In the genomic region with DNA sequence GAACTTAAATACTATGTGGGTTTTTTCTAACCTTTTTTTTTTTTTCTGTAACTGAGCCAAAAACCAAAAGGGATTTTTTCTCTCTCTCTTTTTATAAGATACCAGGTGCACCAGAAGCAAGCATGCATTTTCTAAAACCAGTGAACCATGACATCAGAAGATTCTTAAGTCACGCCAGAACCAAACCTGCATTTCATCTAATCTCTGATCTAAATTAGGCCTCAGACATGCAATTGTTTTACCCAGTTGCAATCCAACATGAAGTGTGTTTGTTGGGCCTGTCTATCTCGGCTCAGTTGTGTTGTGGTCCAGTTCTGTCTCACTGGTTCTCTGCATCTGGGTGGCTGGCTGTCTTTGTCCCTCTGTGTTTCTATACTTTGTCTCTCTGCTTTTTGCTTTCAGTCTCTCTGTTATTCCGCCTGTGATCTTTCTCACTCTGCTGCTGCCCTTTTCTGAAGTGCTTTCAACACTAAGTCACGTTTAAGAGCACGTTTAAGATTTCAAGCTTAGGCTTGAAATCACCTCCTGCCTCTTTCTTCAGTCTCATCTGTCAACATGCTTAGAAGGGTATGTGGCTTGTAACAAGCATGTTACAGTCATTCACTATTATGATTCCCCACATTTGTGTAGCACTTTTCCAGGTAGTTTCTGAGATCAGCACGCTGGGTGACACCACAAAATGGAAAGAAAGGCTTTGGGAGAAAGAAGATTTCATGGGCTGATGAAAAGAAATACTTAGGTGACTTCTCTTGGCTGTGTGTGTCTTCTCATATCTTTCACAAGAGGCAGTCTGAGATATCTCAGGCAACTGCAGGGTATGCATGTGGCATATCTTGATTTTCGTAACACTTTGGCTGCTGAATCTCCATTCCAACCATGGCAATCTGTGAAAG, we compare ENCODE assay signal across 13 cellular contexts.
DNase-seq lines count a peak whose midpoint lies in the region; ATAC-seq lines count a peak whose summit lies in the region.
"Had no signal": no experiment of that assay in that cellular context is flagged by ENCODE, and none has a peak within 500 bp of the region (broad histone marks: within the 10 kb centered on the region; RNA-seq: fewer than 3 reads in every experiment).

No MANE protein-coding gene starts in this region.

- DNase-seq in glomerular visceral epithelial cell (ENCODE audit: extremely low spot score) (peak; percentile 80), 8988T (no peak)
- DNase-seq in activated CD4-positive, alpha-beta memory T cell treated with anti-CD3 and anti-CD28 coated beads for 36 hours: no peak
- no peak for DNase-seq in effector CD4-positive, alpha-beta T cell
- no peak for DNase-seq in T-helper 2 cell treated with Interferon-gamma antibody and Interleukin-4, amounts not matched to agents 5 μg/mL and 100 μg/mL, for 36 hours (ENCODE audit: low spot score)
- DNase-seq: activated effector memory CD4-positive, alpha-beta T cell treated with anti-CD3 and anti-CD28 coated beads, Interleukin-2, amount 50 U/mL, for 16 hours; HCEC 1CT; NCI-H1048; stimulated activated CD4-positive, alpha-beta T cell treated with anti-CD3 and anti-CD28 coated beads, Interleukin-4, amount 100 ng/mL, for 24 hours had no signal

- CTCF ChIA-PET in activated CD4-positive, alpha-beta memory T cell treated with anti-CD3 and anti-CD28 coated beads for 36 hours (lab: Charles Lee): no interaction called here

- peak overlapping the region in 2 of 3 donors; percentile 37 to 61 for H3K27ac Mint-ChIP-seq in IgD-negative memory B cell
- H3K27ac Mint-ChIP-seq in activated CD4-positive, alpha-beta memory T cell treated with anti-CD3 and anti-CD28 coated beads for 36 hours: no peak overlapping the region
- H3K27ac Mint-ChIP-seq in T-helper 2 cell treated with Interferon-gamma antibody and Interleukin-4, amounts not matched to agents 5 μg/mL and 100 μg/mL, for 36 hours: no peak overlapping the region
- H3K27ac Mint-ChIP-seq: dendritic cell treated with granulocyte-macrophage colony-stimulating factor and Interleukin-4, amounts not matched to agents 40 ng/mL and 50 ng/mL, for 4 days had no signal

- peaks cover 0 to 10% (median 5%) of the 10 kb centered on the region in 3 donors for H3K4me1 Mint-ChIP-seq in IgD-negative memory B cell
- H3K4me1 Mint-ChIP-seq in activated CD4-positive, alpha-beta memory T cell treated with anti-CD3 and anti-CD28 coated beads for 36 hours (ENCODE audit: low read depth): no peaks in the 10 kb centered on the region
- no peaks in the 10 kb centered on the region for H3K4me1 Mint-ChIP-seq in T-helper 2 cell treated with Interferon-gamma antibody and Interleukin-4, amounts not matched to agents 5 μg/mL and 100 μg/mL, for 36 hours (ENCODE audit: low read depth)

- intact Hi-C loops in activated CD4-positive, alpha-beta memory T cell treated with anti-CD3 and anti-CD28 coated beads for 36 hours (cut with micrococcal nuclease): no loop called here

- ATAC-seq in GM18517 (IDR thresholded peaks at IDR 0.05; ENCODE audit: unreplicated experiment) (peak; percentile 54), GM21723 (IDR thresholded peaks at IDR 0.05; ENCODE audit: unreplicated experiment) (peak; percentile 66)

- H3K36me3 Mint-ChIP-seq in IgD-negative memory B cell: no peaks in the 10 kb centered on the region
- no peaks in the 10 kb centered on the region for H3K36me3 Mint-ChIP-seq in activated CD4-positive, alpha-beta memory T cell treated with anti-CD3 and anti-CD28 coated beads for 36 hours
- no peaks in the 10 kb centered on the region for H3K36me3 Mint-ChIP-seq in T-helper 2 cell treated with Interferon-gamma antibody and Interleukin-4, amounts not matched to agents 5 μg/mL and 100 μg/mL, for 36 hours (ENCODE audit: low read depth)

- peak overlapping the region in 1 of 4 donors; percentile 50 for H3K4me3 Mint-ChIP-seq in IgD-negative memory B cell
- no peak overlapping the region for H3K4me3 Mint-ChIP-seq in activated CD4-positive, alpha-beta memory T cell treated with anti-CD3 and anti-CD28 coated beads for 36 hours
- H3K4me3 Mint-ChIP-seq in T-helper 2 cell treated with Interferon-gamma antibody and Interleukin-4, amounts not matched to agents 5 μg/mL and 100 μg/mL, for 36 hours: no peak overlapping the region
- H3K4me3 Mint-ChIP-seq: dendritic cell treated with granulocyte-macrophage colony-stimulating factor and Interleukin-4, amounts not matched to agents 40 ng/mL and 50 ng/mL, for 4 days had no signal

- H3K9me3 Mint-ChIP-seq in IgD-negative memory B cell: peaks cover 4 to 13% (median 8%) of the 10 kb centered on the region in 3 donors
- peaks cover 16% of the 10 kb centered on the region for H3K9me3 Mint-ChIP-seq in activated CD4-positive, alpha-beta memory T cell treated with anti-CD3 and anti-CD28 coated beads for 36 hours
- peaks cover 45% of the 10 kb centered on the region for H3K9me3 Mint-ChIP-seq in T-helper 2 cell treated with Interferon-gamma antibody and Interleukin-4, amounts not matched to agents 5 μg/mL and 100 μg/mL, for 36 hours

- POLR2A ChIA-PET in activated CD4-positive, alpha-beta memory T cell treated with anti-CD3 and anti-CD28 coated beads for 36 hours (lab: Charles Lee): no interaction called here

- H3K27me3 Mint-ChIP-seq in IgD-negative memory B cell: no peaks in the 10 kb centered on the region
- no peaks in the 10 kb centered on the region for H3K27me3 Mint-ChIP-seq in activated CD4-positive, alpha-beta memory T cell treated with anti-CD3 and anti-CD28 coated beads for 36 hours
- H3K27me3 Mint-ChIP-seq in T-helper 2 cell treated with Interferon-gamma antibody and Interleukin-4, amounts not matched to agents 5 μg/mL and 100 μg/mL, for 36 hours (ENCODE audit: low read depth): no peaks in the 10 kb centered on the region
- H3K27me3 Mint-ChIP-seq: dendritic cell treated with granulocyte-macrophage colony-stimulating factor and Interleukin-4, amounts not matched to agents 40 ng/mL and 50 ng/mL, for 4 days had no signal

Comparison
In these comparisons a context has a peak if more than half of its experiments do, and no peak if none do; other contexts are left out.
1. H3K27ac Mint-ChIP-seq: peak in IgD-negative memory B cell (2 of 3); none in activated CD4-positive, alpha-beta memory T cell treated with anti-CD3 and anti-CD28 coated beads for 36 hours (single experiment) and T-helper 2 cell treated with Interferon-gamma antibody and Interleukin-4, amounts not matched to agents 5 μg/mL and 100 μg/mL, for 36 hours (single experiment).